In genomic region chr2:144240656-144241339, GRCh38 we compare ENCODE assay signal across 10 cellular contexts.
DNase-seq lines count a peak whose midpoint lies in the region; ATAC-seq, FAIRE-seq and TF ChIP-seq lines count a peak whose summit lies in the region.
"Had no signal": no experiment of that assay in that cellular context is flagged by ENCODE, and none has a peak within 500 bp of the region (broad histone marks: within the 10 kb centered on the region; RNA-seq: fewer than 3 reads in every experiment).

No MANE protein-coding gene starts in this region.

- ATAC-seq in GM21367 (IDR thresholded peaks at IDR 0.05; ENCODE audit: unreplicated experiment) (peak; percentile 89), HG03342 (IDR thresholded peaks at IDR 0.05; ENCODE audit: unreplicated experiment) (peak; percentile 82), K562 (peak; percentile 31; the same call in 2 of the 3 replicates)

- CTCF ChIA-PET in K562 (lab: Yijun Ruan, JAX; ENCODE audit: low intra/inter-chr PET ratio): no interaction called here

- TF ChIP-seq EP300 in K562 (IDR thresholded peaks at IDR 0.05; ENCODE audit: low read length) (no peak), esophagus muscularis mucosa (IDR thresholded peaks at IDR 0.05) (no peak)

- no peaks in the 10 kb centered on the region for H3K9me2 ChIP-seq in hepatocyte (replicated peaks; ENCODE audit: insufficient read depth)

- H3K4me2 ChIP-seq in K562 (ENCODE audit: insufficient read depth, low read length): no peak overlapping the region
- no peak overlapping the region for H3K4me2 ChIP-seq in hepatocyte

- H4K20me1 ChIP-seq in K562 (replicated peaks; ENCODE audit: control insufficient read depth, insufficient read depth, low read length) (no peaks in the 10 kb centered on the region), hepatocyte (ENCODE audit: insufficient read depth, poor library complexity, severe bottlenecking) (no peaks in the 10 kb centered on the region)

- no TSS peak for BruUV-seq in K562 (replicated peaks; lab: Mats Ljungman, UMichigan)

- H3K79me2 ChIP-seq in K562 (ENCODE audit: control insufficient read depth, insufficient read depth, low read length) (no peaks in the 10 kb centered on the region), hepatocyte (no peaks in the 10 kb centered on the region)

- POLR2A ChIA-PET in K562 (lab: Yijun Ruan, JAX): no interaction called here

- DNase-seq in GM13976 (ENCODE audit: low spot score): peak; percentile 28
- DNase-seq in K562 (ENCODE audit: extremely low read depth in 1 of 4, low spot score in 3 of 4): no peak
- DNase-seq in NCI-H1436 (lab: John Stamatoyannopoulos, UW): no peak
- no peak for DNase-seq in hepatocyte (ENCODE audit: low spot score)
- no peak for DNase-seq in esophagus muscularis mucosa (ENCODE audit: extremely low spot score)
- DNase-seq in NCI-H2081 (lab: John Stamatoyannopoulos, UW): no peak
- DNase-seq: NCI-H82; stimulated activated CD4-positive, alpha-beta T cell treated with anti-CD3 and anti-CD28 coated beads, Interleukin-12 subunit alpha, Interleukin-12 subunit beta, amount 100 ng/mL, for 4 hours had no signal

- TF ChIP-seq RAD21 in K562 (CRISPR knock-in tag; conservative IDR thresholded peaks at IDR 0.05 in 1 of 2, IDR thresholded peaks at IDR 0.05 in 1 of 2): no peak

- H3K27me3 ChIP-seq in K562 (ENCODE audit: control insufficient read depth in 2 of 2, insufficient read depth in 2 of 2, low read length in 2 of 2) (no peaks in the 10 kb centered on the region), hepatocyte (no peaks in the 10 kb centered on the region), esophagus muscularis mucosa (no peaks in the 10 kb centered on the region)

- no peak for TF ChIP-seq POLR2A in K562 (conservative IDR thresholded peaks at IDR 0.05)
- no peak for TF ChIP-seq POLR2A in esophagus muscularis mucosa (IDR thresholded peaks at IDR 0.05; ENCODE audit: low read depth)

- H3K9ac ChIP-seq in K562 (ENCODE audit: insufficient read depth in 1 of 2, low read depth in 2 of 2, low read length in 2 of 2): no peak overlapping the region

- H3K36me3 ChIP-seq in K562 (ENCODE audit: control insufficient read depth, insufficient read depth, low read length) (no peaks in the 10 kb centered on the region; the same call in 2 of the 3 replicates), hepatocyte (replicated peaks; ENCODE audit: insufficient read depth, low read depth) (no peaks in the 10 kb centered on the region), esophagus muscularis mucosa (no peaks in the 10 kb centered on the region)

- TF ChIP-seq CTCF in GM13976 (IDR thresholded peaks at IDR 0.05; ENCODE audit: borderline replicate concordance, control extremely low read depth, extremely low read depth, insufficient read depth, missing control alignments): no peak
- no peak for TF ChIP-seq CTCF in K562 (IDR thresholded peaks at IDR 0.05 in 2 of 3, conservative IDR thresholded peaks at IDR 0.05 in 1 of 3; ENCODE audit: insufficient read depth in 2 of 3, low read depth in 1 of 3, low read length in 3 of 3)
- TF ChIP-seq CTCF in hepatocyte (IDR thresholded peaks at IDR 0.05; ENCODE audit: poor library complexity): no peak
- TF ChIP-seq CTCF in esophagus muscularis mucosa (IDR thresholded peaks at IDR 0.05): no peak

- FAIRE-seq in K562 (lab: Jason Lieb, UNC): peak; percentile 23

- H3K4me1 ChIP-seq in K562 (replicated peaks in 1 of 2; ENCODE audit: control insufficient read depth in 2 of 2, insufficient read depth in 2 of 2, low read length in 2 of 2): peaks cover 0 to 6% of the 10 kb centered on the region in 2 experiments; a peak in 1 of 5 replicates
- peaks cover 9% of the 10 kb centered on the region for H3K4me1 ChIP-seq in hepatocyte (ENCODE audit: insufficient read depth)
- H3K4me1 ChIP-seq in esophagus muscularis mucosa: peaks cover 0 to 5% (median 2%) of the 10 kb centered on the region in 4 donors

- H3K4me3 ChIP-seq in K562: no peak overlapping the region
- H3K4me3 ChIP-seq in hepatocyte: no peak overlapping the region
- H3K4me3 ChIP-seq in esophagus muscularis mucosa: no peak overlapping the region

- in situ Hi-C loops in GM13976 (cut with MboI; ENCODE audit: low sequenced_read_pairs, unreplicated experiment): no loop called here
- in situ Hi-C loops in K562 (cut with MboI): no loop called here

- H3K9me3 ChIP-seq in K562 (replicated peaks; ENCODE audit: control insufficient read depth, insufficient read depth, low read depth, low read length) (no peaks in the 10 kb centered on the region), hepatocyte (ENCODE audit: low read depth) (no peaks in the 10 kb centered on the region), esophagus muscularis mucosa (no peaks in the 10 kb centered on the region)

- no peaks in the 10 kb centered on the region for H3K9me1 ChIP-seq in K562 (ENCODE audit: control insufficient read depth, insufficient read depth, low read length)

- 19% methylated on average over 3 of the region's 3 CpGs for WGBS in K562 (ENCODE audit: insufficient coverage, low coverage, missing lambda C conversion rate)
- WGBS in hepatocyte (ENCODE audit: low lambda C conversion rate, missing lambda C conversion rate): 40% methylated on average over 3 of the region's 3 CpGs
- 73% methylated on average over 3 of the region's 3 CpGs for WGBS in esophagus muscularis mucosa

- intact Hi-C loops in K562 (cut with micrococcal nuclease): no loop called here
- intact Hi-C loops in esophagus muscularis mucosa (cut with DNase I): no loop called here

- H2AFZ ChIP-seq in K562 (ENCODE audit: low read depth, low read length) (peak overlapping the region; percentile 62; the same call in 1 of the 2 replicates), hepatocyte (no peak overlapping the region)

- no peak overlapping the region for H3K27ac ChIP-seq in K562 (ENCODE audit: extremely low read depth, low read depth, low read length)
- no peak overlapping the region for H3K27ac ChIP-seq in hepatocyte
- no peak overlapping the region for H3K27ac ChIP-seq in esophagus muscularis mucosa (replicated peaks in 1 of 4)

TF ChIP-seq in K562, 482 proteins besides CTCF, POLR2A, EP300 and RAD21:
- TF ChIP-seq MYNN (IDR thresholded peaks at IDR 0.05): no peak
- no peak for TF ChIP-seq MYNN (CRISPR knock-in tag; IDR thresholded peaks at IDR 0.05)
- no peak for TF ChIP-seq SMARCC2 (IDR thresholded peaks at IDR 0.05; ENCODE audit: low read depth)
- TF ChIP-seq TEAD2 (tag; IDR thresholded peaks at IDR 0.05): no peak
- TF ChIP-seq ZNF584 (CRISPR knock-in tag; IDR thresholded peaks at IDR 0.05; ENCODE audit: low read depth): no peak
- TF ChIP-seq NCOA6 (IDR thresholded peaks at IDR 0.05): no peak
- no peak for TF ChIP-seq MEIS2 (IDR thresholded peaks at IDR 0.05; ENCODE audit: partially characterized antibody)
- TF ChIP-seq, protein P1, sequence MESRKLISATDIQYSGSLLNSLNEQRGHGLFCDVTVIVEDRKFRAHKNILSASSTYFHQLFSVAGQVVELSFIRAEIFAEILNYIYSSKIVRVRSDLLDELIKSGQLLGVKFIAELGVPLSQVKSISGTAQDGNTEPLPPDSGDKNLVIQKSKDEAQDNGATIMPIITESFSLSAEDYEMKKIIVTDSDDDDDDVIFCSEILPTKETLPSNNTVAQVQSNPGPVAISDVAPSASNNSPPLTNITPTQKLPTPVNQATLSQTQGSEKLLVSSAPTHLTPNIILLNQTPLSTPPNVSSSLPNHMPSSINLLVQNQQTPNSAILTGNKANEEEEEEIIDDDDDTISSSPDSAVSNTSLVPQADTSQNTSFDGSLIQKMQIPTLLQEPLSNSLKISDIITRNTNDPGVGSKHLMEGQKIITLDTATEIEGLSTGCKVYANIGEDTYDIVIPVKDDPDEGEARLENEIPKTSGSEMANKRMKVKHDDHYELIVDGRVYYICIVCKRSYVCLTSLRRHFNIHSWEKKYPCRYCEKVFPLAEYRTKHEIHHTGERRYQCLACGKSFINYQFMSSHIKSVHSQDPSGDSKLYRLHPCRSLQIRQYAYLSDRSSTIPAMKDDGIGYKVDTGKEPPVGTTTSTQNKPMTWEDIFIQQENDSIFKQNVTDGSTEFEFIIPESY (CRISPR knock-in tag; IDR thresholded peaks at IDR 0.05): no peak
- no peak for TF ChIP-seq IFI16 (CRISPR knock-in tag; IDR thresholded peaks at IDR 0.05)
- no peak for TF ChIP-seq RBM15 (IDR thresholded peaks at IDR 0.05; ENCODE audit: insufficient read depth, low read length)
- no peak for TF ChIP-seq TAF7 (tag; IDR thresholded peaks at IDR 0.05)
- no peak for TF ChIP-seq CGGBP1 (CRISPR knock-in tag; IDR thresholded peaks at IDR 0.05)
- TF ChIP-seq ZNF551 (CRISPR knock-in tag; IDR thresholded peaks at IDR 0.05): no peak
- TF ChIP-seq BMI1 (IDR thresholded peaks at IDR 0.05; ENCODE audit: low read length): no peak
- TF ChIP-seq TCFL5 (CRISPR knock-in tag; conservative IDR thresholded peaks at IDR 0.05): no peak
- TF ChIP-seq, protein P2, sequence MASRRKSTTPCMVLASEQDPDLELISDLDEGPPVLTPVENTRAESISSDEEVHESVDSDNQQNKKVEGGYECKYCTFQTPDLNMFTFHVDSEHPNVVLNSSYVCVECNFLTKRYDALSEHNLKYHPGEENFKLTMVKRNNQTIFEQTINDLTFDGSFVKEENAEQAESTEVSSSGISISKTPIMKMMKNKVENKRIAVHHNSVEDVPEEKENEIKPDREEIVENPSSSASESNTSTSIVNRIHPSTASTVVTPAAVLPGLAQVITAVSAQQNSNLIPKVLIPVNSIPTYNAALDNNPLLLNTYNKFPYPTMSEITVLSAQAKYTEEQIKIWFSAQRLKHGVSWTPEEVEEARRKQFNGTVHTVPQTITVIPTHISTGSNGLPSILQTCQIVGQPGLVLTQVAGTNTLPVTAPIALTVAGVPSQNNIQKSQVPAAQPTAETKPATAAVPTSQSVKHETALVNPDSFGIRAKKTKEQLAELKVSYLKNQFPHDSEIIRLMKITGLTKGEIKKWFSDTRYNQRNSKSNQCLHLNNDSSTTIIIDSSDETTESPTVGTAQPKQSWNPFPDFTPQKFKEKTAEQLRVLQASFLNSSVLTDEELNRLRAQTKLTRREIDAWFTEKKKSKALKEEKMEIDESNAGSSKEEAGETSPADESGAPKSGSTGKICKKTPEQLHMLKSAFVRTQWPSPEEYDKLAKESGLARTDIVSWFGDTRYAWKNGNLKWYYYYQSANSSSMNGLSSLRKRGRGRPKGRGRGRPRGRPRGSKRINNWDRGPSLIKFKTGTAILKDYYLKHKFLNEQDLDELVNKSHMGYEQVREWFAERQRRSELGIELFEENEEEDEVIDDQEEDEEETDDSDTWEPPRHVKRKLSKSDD (conservative IDR thresholded peaks at IDR 0.05; ENCODE audit: low read length): no peak
TF ChIP-seq in K562: peak in this region for 0.

Comparison
In these comparisons a context has a peak if more than half of its experiments do, and no peak if none do; other contexts are left out.
1. ATAC-seq: peak in every context shown above with its lines; median percentile 89 in GM21367; 82 in HG03342; 31 in K562.